ENCODE assay signal across 8 cellular contexts in genomic region chr22:39013923-39014722, GRCh38. TPM values are rescaled to one million over a fixed set of nuclear protein-coding genes. Genes with fewer than 3 reads are reported as not detected.
DNase-seq lines count a peak whose midpoint lies in the region; ATAC-seq and TF ChIP-seq lines count a peak whose summit lies in the region.

Gene APOBEC3C (plus strand): TSS chr22:39014257. CDS start chr22:39014363, 106 bp downstream.

- peak within 1 kb of the TSS; percentile 53 for H3K9ac ChIP-seq in mammary epithelial cell (ENCODE audit: insufficient read depth, low read length)

- H3K27ac ChIP-seq in WERI-Rb-1, result peak within 1 kb of the TSS; percentile 51
- H3K27ac ChIP-seq in mammary epithelial cell (ENCODE audit: insufficient read depth, low read depth, low read length), result peak within 1 kb of the TSS; percentile 38

- no peaks in the 10 kb centered on the region for H3K27me3 ChIP-seq in WERI-Rb-1 (ENCODE audit: insufficient read depth, low read depth, severe bottlenecking)
- no peaks in the 10 kb centered on the region for H3K27me3 ChIP-seq in mammary epithelial cell (ENCODE audit: insufficient read depth, low read length)
- no peaks in the 10 kb centered on the region for H3K27me3 ChIP-seq in kidney epithelial cell (ENCODE audit: control insufficient read depth, insufficient read depth, low read length)

- DNase-seq in Daoy (ENCODE audit: low read depth) (peak; percentile 93), M059J (ENCODE audit: low read depth) (peak; percentile 91), WERI-Rb-1 (peak; percentile 72), mammary epithelial cell (peak; percentile 86), kidney epithelial cell (ENCODE audit: low read depth) (peak; percentile 66), NCI-H1417 treated with DMSO at 0.1 percent for 48 hours (lab: John Stamatoyannopoulos, UW) (no peak)
- peak; percentile 39 to 49 for DNase-seq in stimulated activated CD4-positive, alpha-beta T cell treated with anti-CD3 and anti-CD28 coated beads, Interleukin-1b, Interleukin-23, amount 100 ng/mL, for 1 hour (ENCODE audit: low read depth in 2 of 2)

- in situ Hi-C loops in mammary epithelial cell (cut with MboI; ENCODE audit: low sequenced_read_pairs in 2 of 2), result loop anchor here (5.0 to 25.0 kb wide), 3 partner anchors 103 to 298 kb away; partner anchors contain the start of genes RPL3 (in 1 of the 2) and SUN2 (in 1 of the 2)

- peak; percentile 81 for ATAC-seq in GM21737 (IDR thresholded peaks at IDR 0.05; ENCODE audit: unreplicated experiment)

- intact Hi-C loops in mammary epithelial cell (cut with micrococcal nuclease), result loop anchor here (1.0 to 2.0 kb wide), 2 partner anchors 27 to 104 kb away; partner anchors contain the start of gene APOBEC3F

- no peaks in the 10 kb centered on the region for H4K20me1 ChIP-seq in mammary epithelial cell (ENCODE audit: insufficient read depth, low read length)

- H3K9me3 ChIP-seq in WERI-Rb-1 (ENCODE audit: severe bottlenecking), result no peaks in the 10 kb centered on the region
- no peaks in the 10 kb centered on the region for H3K9me3 ChIP-seq in mammary epithelial cell (replicated peaks; ENCODE audit: insufficient read depth, low read length)

- peak within 1 kb of the TSS; percentile 0 for H3K4me3 ChIP-seq in WERI-Rb-1 (ENCODE audit: low read depth, low read length)
- H3K4me3 ChIP-seq in mammary epithelial cell (replicated peaks in 1 of 3; ENCODE audit: insufficient read depth in 1 of 3, low read depth in 2 of 3, low read length in 3 of 3), result peak within 1 kb of the TSS; percentile 62 to 73 (median 62)
- H3K4me3 ChIP-seq in kidney epithelial cell (ENCODE audit: low read depth, low read length), result peak within 1 kb of the TSS; percentile 57

- peak within 1 kb of the TSS; percentile 82 for H3K4me2 ChIP-seq in mammary epithelial cell (ENCODE audit: insufficient read depth, low read depth, low read length)

- peak within 1 kb of the TSS; percentile 75 for H2AFZ ChIP-seq in mammary epithelial cell (ENCODE audit: low read depth, low read length)

- peaks cover 44% of the 10 kb centered on the region for H3K79me2 ChIP-seq in mammary epithelial cell (ENCODE audit: insufficient read depth, low read length)

- 0% methylated on average over 7 of the region's 18 CpGs for WGBS in mammary epithelial cell (ENCODE audit: low coverage, missing lambda C conversion rate)

- H3K4me1 ChIP-seq in mammary epithelial cell (ENCODE audit: insufficient read depth, low read length), result peaks cover 17% of the 10 kb centered on the region

- no peak for TF ChIP-seq CTCF in WERI-Rb-1 (IDR thresholded peaks at IDR 0.05; ENCODE audit: low read depth, low read length)
- TF ChIP-seq CTCF in mammary epithelial cell (conservative IDR thresholded peaks at IDR 0.05 in 1 of 2, IDR thresholded peaks at IDR 0.05 in 1 of 2; ENCODE audit: extremely low read depth in 1 of 2, insufficient read depth in 1 of 2, low read depth in 1 of 2, low read length in 2 of 2), result peak in 1 of 2 donors; percentile 22
- peak; percentile 13 for TF ChIP-seq CTCF in kidney epithelial cell (IDR thresholded peaks at IDR 0.05; ENCODE audit: insufficient read depth, low read length, poor library complexity, severe bottlenecking)

- dilution Hi-C loops in mammary epithelial cell (cut with HindIII; ENCODE audit: low sequenced_read_pairs), result loop anchor here (5.0 kb wide), 1 partner anchor 42 kb away; no protein-coding TSS in a partner anchor

- TSS peak; percentile 21 for BruUV-seq in mammary epithelial cell (replicated peaks; lab: Mats Ljungman, UMichigan)

- H3K36me3 ChIP-seq in WERI-Rb-1 (no peaks in the 10 kb centered on the region), mammary epithelial cell (ENCODE audit: insufficient read depth, low read length) (peaks cover 15% of the 10 kb centered on the region), kidney epithelial cell (ENCODE audit: control insufficient read depth, insufficient read depth, low read length) (no peaks in the 10 kb centered on the region)

- CTCF ChIA-PET in mammary epithelial cell (lab: Charles Lee; ENCODE audit: low non-redundant PET), result no interaction called here

RNA-seq across cellular contexts. Expression of gene APOBEC3C, which starts in this region (rescaled TPM):
- 1.2 and 2.7 TPM in 2 replicates for total RNA-seq in Daoy (2014; rRNA removed; shearing (Covaris generic))
- 10.0 and 13.8 TPM in 2 replicates for total RNA-seq in M059J (2014; rRNA removed; shearing (Covaris generic))
- total RNA-seq in mammary epithelial cell, result 100 to 1,000 TPM in 1 of 2 donors, 10 to 100 TPM in 1; 30.5 to 151 TPM
- 101 TPM for polyA plus RNA-seq in mammary epithelial cell
- 89.5 TPM for polyA minus RNA-seq in mammary epithelial cell
- total RNA-seq in kidney epithelial cell, result 8.9 and 10.2 TPM in 2 replicates

Comparison
In these comparisons a context has a peak if more than half of its experiments do, and no peak if none do; other contexts are left out.
1. H3K4me3 ChIP-seq: peak in every context shown above with its lines; median percentile 62 in mammary epithelial cell; 57 in kidney epithelial cell; 0 in WERI-Rb-1.